Comparison of ENCODE assay signal across 9 cellular contexts in the genomic region with DNA sequence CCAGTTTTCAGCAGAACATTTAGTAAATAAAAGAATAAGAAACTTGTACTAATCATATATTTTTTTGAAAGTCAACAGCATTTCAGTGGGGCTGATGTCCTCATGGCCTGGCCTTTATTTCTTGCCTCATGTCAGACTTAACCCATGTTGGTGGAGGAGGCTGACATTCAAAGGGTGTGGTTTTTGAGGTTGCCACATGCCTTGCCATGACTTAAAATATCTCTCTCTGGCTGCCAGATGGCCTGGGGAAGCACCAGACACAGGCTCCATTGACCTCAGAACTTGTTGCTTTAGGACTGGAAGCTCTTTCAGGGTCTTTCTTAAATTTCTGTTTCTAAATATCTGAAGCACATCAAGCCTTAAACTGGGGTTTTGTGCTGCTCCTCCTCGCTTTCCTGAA. TPM values are rescaled to one million over a fixed set of nuclear protein-coding genes. Genes with fewer than 3 reads are reported as not detected.
DNase-seq lines count a peak whose midpoint lies in the region; ATAC-seq and TF ChIP-seq lines count a peak whose summit lies in the region.
"Had no signal": no experiment of that assay in that cellular context is flagged by ENCODE, and none has a peak within 500 bp of the region (broad histone marks: within the 10 kb centered on the region; RNA-seq: fewer than 3 reads in every experiment).

No MANE protein-coding gene starts in this region.

- peak; percentile 98 for ATAC-seq in HG02870 (IDR thresholded peaks at IDR 0.05; ENCODE audit: unreplicated experiment)

- H3K4me1 ChIP-seq in OCI-LY7 (ENCODE audit: insufficient read depth, low read length, poor library complexity, severe bottlenecking): peaks cover 38% of the 10 kb centered on the region
- H3K4me1 ChIP-seq in prostate gland (replicated peaks): no peaks in the 10 kb centered on the region
- no peaks in the 10 kb centered on the region for H3K4me1 ChIP-seq in BE2C

- H3K36me3 ChIP-seq in OCI-LY7 (ENCODE audit: insufficient read depth, low read length): peaks cover 7% of the 10 kb centered on the region; the same call in 1 of the 2 replicates
- no peaks in the 10 kb centered on the region for H3K36me3 ChIP-seq in prostate gland
- no peaks in the 10 kb centered on the region for H3K36me3 ChIP-seq in BE2C

- H3K9me3 ChIP-seq in OCI-LY7 (ENCODE audit: low read length): peaks cover 13% of the 10 kb centered on the region; the same call in 1 of the 2 replicates
- H3K9me3 ChIP-seq in prostate gland: no peaks in the 10 kb centered on the region
- H3K9me3 ChIP-seq in BE2C: no peaks in the 10 kb centered on the region

- peak; percentile 57 for DNase-seq in activated CD4-positive, alpha-beta T cell treated with anti-CD3 and anti-CD28 coated beads for 48 hours
- DNase-seq in activated CD4-positive, alpha-beta T cell treated with anti-CD3 and anti-CD28 coated beads for 4 hours: no peak
- DNase-seq in OCI-LY7 (ENCODE audit: low spot score): peak; percentile 77
- peak; percentile 35 for DNase-seq in glomerular visceral epithelial cell (ENCODE audit: extremely low spot score)
- no peak for DNase-seq in prostate gland (ENCODE audit: low spot score)
- DNase-seq in activated CD4-positive, CD25-positive, alpha-beta regulatory T cell treated with anti-CD3 and anti-CD28 coated beads, Interleukin-2, amount 50 U/mL, for 72 hours: no peak
- DNase-seq in BE2C: no peak

- H3K27ac ChIP-seq in OCI-LY7 (ENCODE audit: low read depth, low read length, poor library complexity, severe bottlenecking) (peak overlapping the region; percentile 61), prostate gland (no peak overlapping the region)

- TF ChIP-seq CTCF in OCI-LY7 (conservative IDR thresholded peaks at IDR 0.05; ENCODE audit: low read length) (no peak), prostate gland (IDR thresholded peaks at IDR 0.05) (no peak), BE2C (IDR thresholded peaks at IDR 0.05; ENCODE audit: low read depth, low read length) (no peak)

- intact Hi-C loops in OCI-LY7 (cut with micrococcal nuclease; ENCODE audit: unreplicated experiment): no loop called here
- intact Hi-C loops in prostate gland (cut with DNase I): no loop called here

- H4K20me1 ChIP-seq in OCI-LY7 (ENCODE audit: insufficient read depth, low read length): no peaks in the 10 kb centered on the region

- peak overlapping the region; percentile 12 for H3K4me3 ChIP-seq in OCI-LY7 (ENCODE audit: low read depth, low read length, poor library complexity, severe bottlenecking)
- no peak overlapping the region for H3K4me3 ChIP-seq in prostate gland
- H3K4me3 ChIP-seq in BE2C (ENCODE audit: low read depth, low read length): no peak overlapping the region
- H3K4me3 ChIP-seq: lung had no signal

- WGBS in prostate gland: 89% methylated on average over 1 of the region's 1 CpG

- CTCF ChIA-PET in OCI-LY7 (lab: Charles Lee; ENCODE audit: unreplicated experiment): no interaction called here

- no peak for TF ChIP-seq POLR2A in prostate gland (IDR thresholded peaks at IDR 0.05)

- POLR2A ChIA-PET in OCI-LY7 (lab: Charles Lee): no interaction called here

- peak overlapping the region; percentile 61 for H3K4me2 ChIP-seq in OCI-LY7 (ENCODE audit: low read length)

- BruUV-seq in OCI-LY7 (replicated peaks; lab: Mats Ljungman, UMichigan): no TSS peak

- no peaks in the 10 kb centered on the region for H3K9me2 ChIP-seq in OCI-LY7 (ENCODE audit: insufficient read depth, low read length)

- H2AFZ ChIP-seq in OCI-LY7 (ENCODE audit: low read length): peak overlapping the region; percentile 74; the same call in 1 of the 2 replicates

- H3K79me2 ChIP-seq in OCI-LY7 (ENCODE audit: insufficient read depth, low read depth, low read length): no peaks in the 10 kb centered on the region

- H3K27me3 ChIP-seq in prostate gland (replicated peaks; ENCODE audit: insufficient read depth) (no peaks in the 10 kb centered on the region), BE2C (no peaks in the 10 kb centered on the region)

RNA-seq across cellular contexts. Expression of a gene that starts 32.5 kb away (rescaled TPM):
- total RNA-seq in OCI-LY7 (2014; rRNA removed; shearing (Covaris generic)): 0.49 and 0.92 TPM in 2 replicates
- 22.3 and 44.6 TPM in 2 replicates for total RNA-seq in OCI-LY7 (2022)
- total RNA-seq in prostate gland: under 1 TPM; 0.05 to 0.51 TPM
- not detected for polyA plus RNA-seq in BE2C (2012; ENCODE audit: insufficient read depth, insufficient read length, low read depth)

Comparison
In these comparisons a context has a peak if more than half of its experiments do, and no peak if none do; other contexts are left out.
1. DNase-seq: peak in activated CD4-positive, alpha-beta T cell treated with anti-CD3 and anti-CD28 coated beads for 48 hours (single experiment), OCI-LY7 (single experiment) and glomerular visceral epithelial cell (single experiment); none in activated CD4-positive, alpha-beta T cell treated with anti-CD3 and anti-CD28 coated beads for 4 hours (0 of 2), prostate gland (single experiment), activated CD4-positive, CD25-positive, alpha-beta regulatory T cell treated with anti-CD3 and anti-CD28 coated beads, Interleukin-2, amount 50 U/mL, for 72 hours (single experiment) and BE2C (single experiment).